Comparison of ENCODE assay signal across 15 cellular contexts in genomic region chr17:42918902-42919521, GRCh38. TPM values are rescaled to one million over a fixed set of nuclear protein-coding genes. Genes with fewer than 3 reads are reported as not detected.
DNase-seq lines count a peak whose midpoint lies in the region; ATAC-seq and TF ChIP-seq lines count a peak whose summit lies in the region.
"Had no signal": no experiment of that assay in that cellular context is flagged by ENCODE, and none has a peak within 500 bp of the region (broad histone marks: within the 10 kb centered on the region; RNA-seq: fewer than 3 reads in every experiment).

No MANE protein-coding gene starts in this region.

- H3K4me2 ChIP-seq in MM.1S (ENCODE audit: low read depth, low read length) (peak overlapping the region; percentile 66), hepatocyte (peak overlapping the region; percentile 22)

- no peaks in the 10 kb centered on the region for H3K9me3 ChIP-seq in MM.1S (replicated peaks; ENCODE audit: insufficient read depth, low read length)
- no peaks in the 10 kb centered on the region for H3K9me3 ChIP-seq in hepatocyte (ENCODE audit: low read depth)
- H3K9me3 ChIP-seq in upper lobe of left lung = no peaks in the 10 kb centered on the region

- TF ChIP-seq EP300 in upper lobe of left lung (IDR thresholded peaks at IDR 0.05) = no peak

- H3K27ac ChIP-seq in MM.1S (ENCODE audit: low read length) = peak overlapping the region; percentile 66
- H3K27ac ChIP-seq in hepatocyte = no peak overlapping the region
- H3K27ac ChIP-seq in upper lobe of left lung = peak overlapping the region in 3 of 4 donors; percentile 28 to 53 (median 41)
- H3K27ac ChIP-seq in foreskin keratinocyte = no peak overlapping the region

- no peak for ATAC-seq in upper lobe of left lung (ENCODE audit: low FRiP score in 2 of 2)
- no peak for ATAC-seq in foreskin keratinocyte
- ATAC-seq: activated CD8-positive, alpha-beta T cell treated with anti-CD3 and anti-CD28 coated beads for 36 hours; CD8-positive, alpha-beta T cell; Panc1 had no signal

- H3K4me3 ChIP-seq in MM.1S (ENCODE audit: low read length) (peak overlapping the region; percentile 38; the same call in 1 of the 2 replicates), hepatocyte (no peak overlapping the region), upper lobe of left lung (no peak overlapping the region)

- no peaks in the 10 kb centered on the region for H3K27me3 ChIP-seq in MM.1S (replicated peaks; ENCODE audit: insufficient read depth, low read length)
- H3K27me3 ChIP-seq in hepatocyte = peaks cover 8% of the 10 kb centered on the region
- H3K27me3 ChIP-seq in upper lobe of left lung = no peaks in the 10 kb centered on the region
- H3K27me3 ChIP-seq in foreskin keratinocyte = peaks cover 29% of the 10 kb centered on the region

- peak; percentile 51 for DNase-seq in MM.1S
- peak; percentile 96 for DNase-seq in NCI-H748 (lab: John Stamatoyannopoulos, UW; ENCODE audit: unreplicated experiment)
- DNase-seq in hepatocyte (ENCODE audit: low spot score) = no peak
- DNase-seq in upper lobe of left lung = peak in 1 of 2 donors; percentile 24
- no peak for DNase-seq in foreskin keratinocyte
- DNase-seq in kidney glomerular epithelial cell (lab: John Stamatoyannopoulos, UW) = no peak
- DNase-seq in AG08395 (ENCODE audit: low spot score) = no peak
- DNase-seq: activated CD8-positive, alpha-beta T cell treated with anti-CD3 and anti-CD28 coated beads for 36 hours; activated naive CD4-positive, alpha-beta T cell; caudate nucleus; CD8-positive, alpha-beta T cell; erythroblast; midbrain had no signal

- no peak for TF ChIP-seq POLR2A in upper lobe of left lung (IDR thresholded peaks at IDR 0.05)

- no peaks in the 10 kb centered on the region for H3K36me3 ChIP-seq in MM.1S (replicated peaks; ENCODE audit: insufficient read depth, low read length)
- no peaks in the 10 kb centered on the region for H3K36me3 ChIP-seq in hepatocyte (replicated peaks; ENCODE audit: insufficient read depth, low read depth)
- no peaks in the 10 kb centered on the region for H3K36me3 ChIP-seq in upper lobe of left lung

- H3K79me2 ChIP-seq in MM.1S (ENCODE audit: low read length) (no peaks in the 10 kb centered on the region), hepatocyte (no peaks in the 10 kb centered on the region)

- no peaks in the 10 kb centered on the region for H3K9me2 ChIP-seq in MM.1S (replicated peaks; ENCODE audit: insufficient read depth, low read length)
- no peaks in the 10 kb centered on the region for H3K9me2 ChIP-seq in hepatocyte (replicated peaks; ENCODE audit: insufficient read depth)

- TF ChIP-seq CTCF in MM.1S (IDR thresholded peaks at IDR 0.05; ENCODE audit: low read length) (no peak), hepatocyte (IDR thresholded peaks at IDR 0.05; ENCODE audit: poor library complexity) (no peak), upper lobe of left lung (IDR thresholded peaks at IDR 0.05) (no peak), foreskin keratinocyte (conservative IDR thresholded peaks at IDR 0.05) (no peak)

- WGBS in hepatocyte (ENCODE audit: low lambda C conversion rate, missing lambda C conversion rate) = 27% methylated on average over 3 of the region's 3 CpGs
- 31 to 43% methylated on average over 3 of the region's 3 CpGs for WGBS in upper lobe of left lung, 2 donors

- H3F3A ChIP-seq in MM.1S (ENCODE audit: insufficient read depth, low read length) = peaks cover 19% of the 10 kb centered on the region

- H2AFZ ChIP-seq in MM.1S (ENCODE audit: low read length) (peak overlapping the region; percentile 80), hepatocyte (peak overlapping the region; percentile 11)

- H4K20me1 ChIP-seq in MM.1S (ENCODE audit: insufficient read depth, low read length) (no peaks in the 10 kb centered on the region), hepatocyte (ENCODE audit: insufficient read depth, poor library complexity, severe bottlenecking) (no peaks in the 10 kb centered on the region)

- H3K9ac ChIP-seq in MM.1S (ENCODE audit: low read length) = peak overlapping the region; percentile 30; the same call in 1 of the 2 replicates

- H3K4me1 ChIP-seq in MM.1S (ENCODE audit: low read length) (peaks cover 24% of the 10 kb centered on the region), hepatocyte (ENCODE audit: insufficient read depth) (peaks cover 21% of the 10 kb centered on the region), upper lobe of left lung (peaks cover 50 to 58% (median 51%) of the 10 kb centered on the region in 4 donors), foreskin keratinocyte (no peaks in the 10 kb centered on the region)

RNA-seq across cellular contexts. Expression of gene G6PC1, which starts 18.4 kb away (rescaled TPM):
- total RNA-seq in hepatocyte (14.2 and 18.2 TPM in 2 replicates), upper lobe of left lung (not detected), foreskin keratinocyte (not detected in 2 replicates)
- polyA plus RNA-seq in hepatocyte (8.2 and 24.2 TPM in 2 replicates), foreskin keratinocyte (not detected in 2 replicates)
- total RNA-seq: activated CD8-positive, alpha-beta T cell treated with anti-CD3 and anti-CD28 coated beads for 36 hours; CD8-positive, alpha-beta T cell; pulmonary artery endothelial cell had no signal

RNA-seq across cellular contexts. Expression of gene AARSD1, which starts 45.2 kb away (rescaled TPM):
- 16.9 and 25.8 TPM in 2 replicates for total RNA-seq in hepatocyte
- 41.0 and 50.5 TPM in 2 replicates for polyA plus RNA-seq in hepatocyte
- total RNA-seq in upper lobe of left lung = 10 to 100 TPM; 10.9 to 70.2 (median 23.6) TPM
- total RNA-seq in foreskin keratinocyte = 35.1 and 37.7 TPM in 2 replicates
- polyA plus RNA-seq in foreskin keratinocyte = 50.8 and 53.9 TPM in 2 replicates

Comparison
In these comparisons a context has a peak if more than half of its experiments do, and no peak if none do; other contexts are left out.
1. DNase-seq: peak in MM.1S (single experiment) and NCI-H748 (single experiment); none in hepatocyte (single experiment), foreskin keratinocyte (0 of 2), kidney glomerular epithelial cell (single experiment) and AG08395 (single experiment).
2. H3K27ac ChIP-seq: peak in MM.1S (single experiment) and upper lobe of left lung (3 of 4); none in hepatocyte (single experiment) and foreskin keratinocyte (single experiment).
3. RNA of gene G6PC1, which starts 18.4 kb away (total RNA-seq): 14.2 to 18.2 TPM in hepatocyte; not detected in upper lobe of left lung and not detected in foreskin keratinocyte; every median in the first group is over 10 times any median in the second.